Comparison of ENCODE assay signal across 2 cellular contexts in genomic region chr18:47881752-47882455, GRCh38.
TF ChIP-seq lines count a peak whose summit lies in the region.

No MANE protein-coding gene starts in this region.

TF ChIP-seq in Ishikawa, 13 proteins besides CTCF, POLR2A, EP300 and RAD21:
- peak; percentile 37; the same call in 1 of the 2 replicates for TF ChIP-seq TEAD4 (IDR thresholded peaks at IDR 0.05)
- TF ChIP-seq NFIC (IDR thresholded peaks at IDR 0.05): no peak

TF ChIP-seq in H1, 55 proteins besides CTCF, POLR2A, EP300 and RAD21:
- TF ChIP-seq SP4 (IDR thresholded peaks at IDR 0.05; ENCODE audit: low read length) (no peak), NRF1 (IDR thresholded peaks at IDR 0.05; ENCODE audit: low read depth, low read length) (no peak), HDAC2 (IDR thresholded peaks at IDR 0.05; ENCODE audit: borderline replicate concordance in 1 of 2, low read depth in 2 of 2, low read length in 2 of 2) (no peak), ATF2 (IDR thresholded peaks at IDR 0.05; ENCODE audit: low read length) (no peak), CBX5 (IDR thresholded peaks at IDR 0.05; ENCODE audit: low read depth, low read length) (no peak), POU5F1 (IDR thresholded peaks at IDR 0.05; ENCODE audit: low read depth, low read length) (no peak), MAFK (IDR thresholded peaks at IDR 0.05; ENCODE audit: low read depth, low read length) (no peak), NANOG (IDR thresholded peaks at IDR 0.05; ENCODE audit: insufficient read depth, low read depth, low read length, poor library complexity, severe bottlenecking) (no peak), ASH2L (IDR thresholded peaks at IDR 0.05; ENCODE audit: low read length) (no peak), MAX (IDR thresholded peaks at IDR 0.05) (no peak), CTBP2 (IDR thresholded peaks at IDR 0.05; ENCODE audit: borderline replicate concordance, insufficient read depth, insufficient read length, low read length) (no peak), RXRA (IDR thresholded peaks at IDR 0.05; ENCODE audit: insufficient read depth, low read depth, low read length) (no peak), CHD1 (IDR thresholded peaks at IDR 0.05; ENCODE audit: low read depth, low read length) (no peak), JUN (IDR thresholded peaks at IDR 0.05; ENCODE audit: low read depth, low read length) (no peak)
